8 cellular contexts compared by ENCODE assay signal in the genomic region with DNA sequence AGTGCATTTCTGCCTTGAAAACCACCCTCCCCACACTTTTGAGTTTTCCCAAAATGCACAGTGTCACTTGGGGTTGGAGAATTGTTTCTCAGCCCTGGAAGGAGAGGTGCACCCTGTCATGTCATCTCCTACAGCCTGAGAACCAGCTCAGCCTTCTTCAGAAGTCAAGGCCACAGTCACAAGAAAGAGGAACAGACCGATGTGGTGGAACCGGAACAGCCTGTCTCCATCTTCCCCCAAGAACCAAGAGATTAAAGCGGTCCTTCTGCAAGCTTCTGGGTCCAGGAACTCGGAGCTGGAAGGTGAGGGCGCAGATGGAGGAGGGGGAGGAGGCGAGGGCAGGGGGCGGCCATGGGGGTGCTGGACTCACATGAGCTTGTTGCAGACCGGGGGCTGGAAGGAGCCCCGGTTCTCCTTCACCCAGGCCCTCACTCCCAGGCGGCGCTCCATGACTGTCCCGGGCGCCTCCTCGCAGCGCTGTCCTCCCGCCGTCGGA. TPM values are rescaled to one million over a fixed set of nuclear protein-coding genes. Genes with fewer than 3 reads are reported as not detected.
A peak's percentile ranks its signal among the peaks of the same experiment; 100 is the strongest.
DNase-seq lines count a peak whose midpoint lies in the region; ATAC-seq and TF ChIP-seq lines count a peak whose summit lies in the region.

No MANE protein-coding gene starts in this region.

- H3K9me3 ChIP-seq in mucosa of rectum (ENCODE audit: control insufficient read depth in 2 of 2, low read length in 2 of 2), result no peaks in the 10 kb centered on the region

- no peak for TF ChIP-seq CTCF in NB4 (IDR thresholded peaks at IDR 0.05; ENCODE audit: low read depth, low read length)
- no peak for TF ChIP-seq CTCF in dorsolateral prefrontal cortex (IDR thresholded peaks at IDR 0.05 in 54 of 56, conservative IDR thresholded peaks at IDR 0.05 in 2 of 56; ENCODE audit: low read depth in 1 of 56, partially characterized antibody in 56 of 56)

- peaks cover 18 to 20% of the 10 kb centered on the region in 2 donors for H3K4me1 ChIP-seq in mucosa of rectum (ENCODE audit: control insufficient read depth in 2 of 2, insufficient read depth in 2 of 2, low read length in 2 of 2)

- intact Hi-C loops in dorsolateral prefrontal cortex (cut with DNase I), result no loop called here

- no peaks in the 10 kb centered on the region for H3K27me3 ChIP-seq in dorsolateral prefrontal cortex
- H3K27me3 ChIP-seq in mucosa of rectum (ENCODE audit: control insufficient read depth in 2 of 2, insufficient read depth in 2 of 2, low read length in 2 of 2), result no peaks in the 10 kb centered on the region

- peak overlapping the region in 46 of 59 donors; percentile 7 to 88 (median 63) for H3K27ac ChIP-seq in dorsolateral prefrontal cortex
- peak overlapping the region; percentile 82 to 89 for H3K27ac ChIP-seq in mucosa of rectum (ENCODE audit: low read depth in 2 of 2, low read length in 2 of 2)

- no peaks in the 10 kb centered on the region for H3K36me3 ChIP-seq in mucosa of rectum (ENCODE audit: control insufficient read depth in 2 of 2, insufficient read depth in 2 of 2, low read length in 2 of 2)

- peak; percentile 25 for DNase-seq in activated naive CD4-positive, alpha-beta T cell treated with anti-CD3 and anti-CD28 coated beads, Interleukin-2, amount 10 ng/mL, durations not matched to agents 7 days and 5 days
- DNase-seq in activated naive CD4-positive, alpha-beta T cell treated with Interleukin-2 at 50 U/mL for 16 hours, result no peak
- peak; percentile 64 for DNase-seq in NB4 (ENCODE audit: low read depth)
- DNase-seq in dorsolateral prefrontal cortex, result no peak
- DNase-seq in HuH-7.5 (ENCODE audit: low spot score), result no peak
- DNase-seq in activated gamma-delta T cell (lab: John Stamatoyannopoulos, UW), result no peak

- peak overlapping the region; percentile 77 for H3K9ac ChIP-seq in mucosa of rectum (ENCODE audit: low read depth in 1 of 2, low read length in 2 of 2)

- CTCF ChIA-PET in activated naive CD4-positive, alpha-beta T cell treated with anti-CD3 and anti-CD28 coated beads, Interleukin-2, amount 10 ng/mL, durations not matched to agents 7 days and 5 days (lab: Charles Lee), result no interaction called here

- peaks cover 65% of the 10 kb centered on the region for H3K27me3 Mint-ChIP-seq in activated naive CD4-positive, alpha-beta T cell treated with anti-CD3 and anti-CD28 coated beads, Interleukin-2, amount 10 ng/mL, durations not matched to agents 7 days and 5 days

- peak overlapping the region; percentile 62 for H3K4me3 Mint-ChIP-seq in activated naive CD4-positive, alpha-beta T cell treated with anti-CD3 and anti-CD28 coated beads, Interleukin-2, amount 10 ng/mL, durations not matched to agents 7 days and 5 days

- H3K36me3 Mint-ChIP-seq in activated naive CD4-positive, alpha-beta T cell treated with anti-CD3 and anti-CD28 coated beads, Interleukin-2, amount 10 ng/mL, durations not matched to agents 7 days and 5 days, result peaks cover 1% of the 10 kb centered on the region

- ATAC-seq in HG03571 (IDR thresholded peaks at IDR 0.05; ENCODE audit: unreplicated experiment), result no peak

- H3K9me3 Mint-ChIP-seq in activated naive CD4-positive, alpha-beta T cell treated with anti-CD3 and anti-CD28 coated beads, Interleukin-2, amount 10 ng/mL, durations not matched to agents 7 days and 5 days, result no peaks in the 10 kb centered on the region

- H3K27ac Mint-ChIP-seq in activated naive CD4-positive, alpha-beta T cell treated with anti-CD3 and anti-CD28 coated beads, Interleukin-2, amount 10 ng/mL, durations not matched to agents 7 days and 5 days, result no peak overlapping the region

- no peak for TF ChIP-seq POLR2A in NB4 (IDR thresholded peaks at IDR 0.05; ENCODE audit: extremely low read depth, insufficient read length)

- H3K4me1 Mint-ChIP-seq in activated naive CD4-positive, alpha-beta T cell treated with anti-CD3 and anti-CD28 coated beads, Interleukin-2, amount 10 ng/mL, durations not matched to agents 7 days and 5 days, result peaks cover 14% of the 10 kb centered on the region

- peak overlapping the region; percentile 34 for H3K4me3 ChIP-seq in NB4 (ENCODE audit: low read depth, low read length)
- peak overlapping the region; percentile 31 to 69 (median 53) for H3K4me3 ChIP-seq in dorsolateral prefrontal cortex
- peak overlapping the region; percentile 70 to 81 for H3K4me3 ChIP-seq in mucosa of rectum (ENCODE audit: low read length in 2 of 2)

RNA-seq across cellular contexts. Expression of gene HAAO, which starts 0.2 kb away (rescaled TPM):
- total RNA-seq in dorsolateral prefrontal cortex, result 1 to 10 TPM in 116 of 120 experiments, under 1 TPM in 4; 0.65 to 6.9 (median 2.5) TPM

RNA-seq across cellular contexts. Expression of gene OXER1, which starts 28.2 kb away (rescaled TPM):
- total RNA-seq in dorsolateral prefrontal cortex, result 1 to 10 TPM in 14 of 120 experiments, under 1 TPM in 81, not detected in 25; 0.21 to 1.7 (median 0.58) TPM

Comparison
In these comparisons a context has a peak if more than half of its experiments do, and no peak if none do; other contexts are left out.
1. DNase-seq: peak in activated naive CD4-positive, alpha-beta T cell treated with anti-CD3 and anti-CD28 coated beads, Interleukin-2, amount 10 ng/mL, durations not matched to agents 7 days and 5 days (single experiment) and NB4 (single experiment); none in activated naive CD4-positive, alpha-beta T cell treated with Interleukin-2 at 50 U/mL for 16 hours (single experiment), dorsolateral prefrontal cortex (0 of 10), HuH-7.5 (single experiment) and activated gamma-delta T cell (single experiment).
2. Peak in every context shown above with its lines, with median percentiles within 50 percentile points of each other: H3K4me3 ChIP-seq.